In the genomic region with DNA sequence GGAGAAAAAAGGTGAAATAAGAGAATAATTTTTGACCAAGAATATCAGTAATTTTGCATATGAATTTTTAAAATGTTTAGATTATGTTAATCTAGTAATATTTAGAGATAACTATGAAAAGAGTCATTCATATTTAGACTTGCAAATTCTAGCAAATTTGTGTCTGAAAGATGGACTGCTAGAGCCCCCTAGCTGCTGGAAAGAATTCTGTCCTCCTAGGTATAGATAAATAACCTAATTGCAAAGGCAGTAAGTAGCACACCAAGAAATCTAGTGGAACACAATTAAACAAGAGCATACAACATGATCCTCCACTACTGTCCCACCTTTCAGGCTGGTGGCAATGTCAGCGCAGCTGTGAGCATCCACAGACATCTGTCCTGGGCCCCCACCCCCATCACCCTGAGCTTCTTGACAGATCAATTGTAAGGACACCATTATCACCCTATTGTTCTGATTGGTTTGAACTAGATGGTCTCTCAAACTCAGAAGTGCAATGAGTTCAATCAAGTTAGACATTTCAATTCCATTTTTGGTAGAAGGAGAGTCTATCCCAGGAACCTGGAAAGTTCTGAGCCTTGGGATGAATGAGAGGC, we compare ENCODE assay signal across 1 cellular context.
TF ChIP-seq lines count a peak whose summit lies in the region.

No MANE protein-coding gene starts in this region.

TF ChIP-seq in HEK293, 187 proteins besides CTCF, POLR2A, EP300 and RAD21 (continued from another document):
- TF ChIP-seq ZBTB49 (tag by site-specific recombination; IDR thresholded peaks at IDR 0.05; ENCODE audit: low read depth) (no peak), WT1 (tag by site-specific recombination; IDR thresholded peaks at IDR 0.05) (no peak), ZNF664 (tag by site-specific recombination; IDR thresholded peaks at IDR 0.05) (peak; percentile 71; the same call in 1 of the 2 replicates), KLF9 (tag by site-specific recombination; IDR thresholded peaks at IDR 0.05; ENCODE audit: low read depth) (no peak), ZNF660 (tag by site-specific recombination; IDR thresholded peaks at IDR 0.05) (0 out of 2 replicates have a peak, but pooled peaks have one; percentile 30)
